22 cellular contexts compared by ENCODE assay signal in the genomic region with DNA sequence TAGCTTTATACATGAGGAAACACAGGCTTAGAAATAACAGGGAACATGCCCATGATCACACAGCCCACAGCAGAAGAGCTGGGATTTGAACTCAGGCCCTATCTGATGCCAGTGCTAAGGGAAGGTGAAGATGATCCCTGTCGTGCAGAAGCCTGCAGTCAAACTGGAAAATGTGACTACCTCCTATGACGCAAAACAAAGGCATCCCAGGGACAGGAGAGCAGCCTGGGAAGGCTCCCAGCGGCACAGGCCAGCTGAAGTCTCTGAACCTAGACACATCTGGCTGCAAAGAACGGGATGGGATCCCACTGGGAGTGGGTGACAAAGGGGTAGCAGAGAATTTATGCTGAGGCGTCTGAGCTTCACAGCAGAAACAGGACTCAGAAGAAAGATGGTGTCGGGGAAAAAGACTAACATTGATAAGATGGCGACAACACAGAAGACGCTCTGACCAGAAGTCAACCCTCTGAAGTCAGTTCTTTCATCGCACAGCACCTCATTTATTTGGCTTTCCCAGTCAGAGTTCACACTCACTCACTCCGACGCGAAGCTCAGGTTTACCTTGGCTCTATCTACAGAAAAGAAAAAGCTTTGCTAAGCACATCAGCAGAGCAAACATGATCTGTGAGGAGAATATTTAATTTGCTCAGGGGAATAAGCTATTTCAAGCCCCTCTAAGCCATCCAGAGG.
DNase-seq lines count a peak whose midpoint lies in the region; ATAC-seq, FAIRE-seq and TF ChIP-seq lines count a peak whose summit lies in the region.
"Had no signal": no experiment of that assay in that cellular context is flagged by ENCODE, and none has a peak within 500 bp of the region (broad histone marks: within the 10 kb centered on the region; RNA-seq: fewer than 3 reads in every experiment).

No MANE protein-coding gene starts in this region.

- peaks cover 3% of the 10 kb centered on the region for H3K79me1 ChIP-seq in trophoblast cell (ENCODE audit: low read length)

- TF ChIP-seq CTCF in right lobe of liver (IDR thresholded peaks at IDR 0.05): no peak
- no peak for TF ChIP-seq CTCF in HepG2 (CRISPR knock-in tag; IDR thresholded peaks at IDR 0.05)
- TF ChIP-seq CTCF in brain microvascular endothelial cell (IDR thresholded peaks at IDR 0.05; ENCODE audit: low read depth, low read length, missing control alignments): no peak
- no peak for TF ChIP-seq CTCF in glutamatergic neuron (IDR thresholded peaks at IDR 0.05; ENCODE audit: partially characterized antibody, unreplicated experiment)
- TF ChIP-seq CTCF in chondrocyte (IDR thresholded peaks at IDR 0.05): no peak

- H3K36me3 ChIP-seq in right lobe of liver (no peaks in the 10 kb centered on the region), HepG2 (replicated peaks in 1 of 2; ENCODE audit: control insufficient read depth in 1 of 2, insufficient read depth in 2 of 2, low read length in 2 of 2) (no peaks in the 10 kb centered on the region), brain microvascular endothelial cell (replicated peaks) (no peaks in the 10 kb centered on the region), trophoblast cell (ENCODE audit: control insufficient read depth in 1 of 2, insufficient read depth in 2 of 2, low read length in 2 of 2) (peaks cover 0 to 3% of the 10 kb centered on the region in 2 experiments)

- H3K14ac ChIP-seq in trophoblast cell (ENCODE audit: low read length): no peak overlapping the region

- H3K4me3 ChIP-seq in right lobe of liver: no peak overlapping the region
- H3K4me3 ChIP-seq in HepG2 (replicated peaks in 1 of 3; ENCODE audit: insufficient read depth in 1 of 3, low read depth in 2 of 3, low read length in 3 of 3): no peak overlapping the region
- no peak overlapping the region for H3K4me3 ChIP-seq in brain microvascular endothelial cell (ENCODE audit: low read depth, low read length)
- no peak overlapping the region for H3K4me3 ChIP-seq in trophoblast cell (ENCODE audit: low read depth, low read length)
- H3K4me3 ChIP-seq: BLaER1 treated with 17β-estradiol and CSF1 and Interleukin-3, amounts not matched to agents 10 nM and 100 nM; GM23338; K562 had no signal

- CTCF ChIA-PET in HepG2 (lab: Yijun Ruan, JAX; ENCODE audit: low intra/inter-chr PET ratio, low total read pairs): no interaction called here

- no peaks in the 10 kb centered on the region for H3K9me3 ChIP-seq in right lobe of liver
- no peaks in the 10 kb centered on the region for H3K9me3 ChIP-seq in HepG2 (ENCODE audit: low read length)
- H3K9me3 ChIP-seq in trophoblast cell (ENCODE audit: insufficient read depth, low read depth, low read length): no peaks in the 10 kb centered on the region
- H3K9me3 ChIP-seq: BLaER1 treated with 17β-estradiol and CSF1 and Interleukin-3, amounts not matched to agents 10 nM and 100 nM had no signal

- no peak for FAIRE-seq in HepG2 (lab: Jason Lieb, UNC)
- FAIRE-seq: G401.6, GM12892, GM18507, H54, K562 had no signal

- intact Hi-C loops in right lobe of liver (cut with DNase I) (no loop called here), HepG2 (cut with micrococcal nuclease; ENCODE audit: unreplicated experiment) (no loop called here)

- no peak overlapping the region for H2BK12ac ChIP-seq in trophoblast cell (ENCODE audit: low read length)

- no peak for TF ChIP-seq POLR2A in right lobe of liver (IDR thresholded peaks at IDR 0.05)
- TF ChIP-seq POLR2A in HepG2 (IDR thresholded peaks at IDR 0.05; ENCODE audit: insufficient read depth in 1 of 2, low read depth in 2 of 2, low read length in 2 of 2): no peak

- peaks cover 3% of the 10 kb centered on the region for H3K9me3 Mint-ChIP-seq in glutamatergic neuron (ENCODE audit: unreplicated experiment)
- no peaks in the 10 kb centered on the region for H3K9me3 Mint-ChIP-seq in chondrocyte (ENCODE audit: low read depth)
- H3K9me3 Mint-ChIP-seq: CD8-positive, alpha-beta T cell; GM23338; HFFc6 had no signal

- H3K36me3 Mint-ChIP-seq in glutamatergic neuron (ENCODE audit: unreplicated experiment) (peaks cover 5% of the 10 kb centered on the region), chondrocyte (ENCODE audit: low read depth) (no peaks in the 10 kb centered on the region)
- H3K36me3 Mint-ChIP-seq: CD8-positive, alpha-beta T cell had no signal

- no peak overlapping the region for H4K8ac ChIP-seq in trophoblast cell (ENCODE audit: low read depth, low read length)

- WGBS in right lobe of liver (ENCODE audit: insufficient coverage, low coverage, low lambda C conversion rate, missing lambda C conversion rate): 57% methylated on average over 10 of the region's 12 CpGs
- 68% methylated on average over 12 of the region's 12 CpGs for WGBS in HepG2 (ENCODE audit: low lambda C conversion rate)
- WGBS in trophoblast cell (ENCODE audit: extremely low coverage, insufficient coverage, insufficient read length): no CpG with 5 or more reads among the region's 12 CpGs

- no peaks in the 10 kb centered on the region for H3K79me2 ChIP-seq in HepG2 (ENCODE audit: insufficient read depth, low read length)
- H3K79me2 ChIP-seq in trophoblast cell (ENCODE audit: control insufficient read depth, insufficient read depth, low read length, poor library complexity): no peaks in the 10 kb centered on the region

- H3K18ac ChIP-seq in trophoblast cell (ENCODE audit: low read length): no peak overlapping the region

- no peak overlapping the region for H2AFZ ChIP-seq in HepG2 (ENCODE audit: low read length)
- no peak overlapping the region for H2AFZ ChIP-seq in trophoblast cell (ENCODE audit: insufficient read depth, low read length, poor library complexity)
- H2AFZ ChIP-seq: GM23338 had no signal

- H3K27ac Mint-ChIP-seq in glutamatergic neuron (ENCODE audit: unreplicated experiment) (no peak overlapping the region), chondrocyte (ENCODE audit: unreplicated experiment) (no peak overlapping the region)
- H3K27ac Mint-ChIP-seq: B cell; CD8-positive, alpha-beta T cell; GM23338; HFFc6 had no signal

- H3K23ac ChIP-seq in trophoblast cell (ENCODE audit: low read length): no peak overlapping the region

- peak; percentile 63 to 91 (median 80) for ATAC-seq in right lobe of liver
- no peak for ATAC-seq in HepG2
- no peak for ATAC-seq in GM19328 (IDR thresholded peaks at IDR 0.05; ENCODE audit: unreplicated experiment)
- ATAC-seq: CD8-positive, alpha-beta T cell; GM23338; HCT116; K562 had no signal

- TF ChIP-seq RAD21 in HepG2 (CRISPR knock-in tag; IDR thresholded peaks at IDR 0.05): no peak

- no peak for TF ChIP-seq EP300 in HepG2 (IDR thresholded peaks at IDR 0.05; ENCODE audit: low read depth in 2 of 2, low read length in 2 of 2)
- no peak for TF ChIP-seq EP300 in HepG2 (CRISPR knock-in tag; IDR thresholded peaks at IDR 0.05; ENCODE audit: borderline replicate concordance)

- H3K9ac ChIP-seq in HepG2 (ENCODE audit: insufficient read depth, low read depth, low read length): no peak overlapping the region
- H3K9ac ChIP-seq in trophoblast cell (ENCODE audit: low read length): no peak overlapping the region
- H3K9ac ChIP-seq: BLaER1 treated with 17β-estradiol and CSF1 and Interleukin-3, amounts not matched to agents 10 nM and 100 nM had no signal

- H3K4me3 Mint-ChIP-seq in glutamatergic neuron (ENCODE audit: unreplicated experiment) (peak overlapping the region; percentile 12), chondrocyte (ENCODE audit: unreplicated experiment) (no peak overlapping the region)
- H3K4me3 Mint-ChIP-seq: B cell; CD8-positive, alpha-beta T cell; GM23338; HFFc6 had no signal

- no peaks in the 10 kb centered on the region for H4K20me1 ChIP-seq in HepG2 (ENCODE audit: insufficient read depth, low read length)
- H4K20me1 ChIP-seq: BLaER1 treated with 17β-estradiol and CSF1 and Interleukin-3, amounts not matched to agents 10 nM and 100 nM had no signal

- H3K4me2 ChIP-seq in HepG2 (ENCODE audit: low read depth, low read length): no peak overlapping the region
- H3K4me2 ChIP-seq in trophoblast cell (ENCODE audit: low read length): no peak overlapping the region
- H3K4me2 ChIP-seq: BLaER1 treated with 17β-estradiol and CSF1 and Interleukin-3, amounts not matched to agents 10 nM and 100 nM; GM23338 had no signal

- no peak overlapping the region for H3K4ac ChIP-seq in trophoblast cell (ENCODE audit: low read depth, low read length)

- in situ Hi-C loops in HepG2 (cut with HindIII; ENCODE audit: extremely low pct_ligation_motif_present, low pct_unique_long_range_greater_than_20kb): no loop called here
- in situ Hi-C loops in brain microvascular endothelial cell (cut with HindIII; ENCODE audit: low pct_ligation_motif_present, low sequenced_read_pairs): no loop called here

- H3K4me1 Mint-ChIP-seq in glutamatergic neuron (ENCODE audit: low read depth, unreplicated experiment) (peaks cover 43% of the 10 kb centered on the region), chondrocyte (ENCODE audit: low read depth) (no peaks in the 10 kb centered on the region)
- H3K4me1 Mint-ChIP-seq: B cell, GM23338 had no signal

- H3K27me3 Mint-ChIP-seq in glutamatergic neuron (ENCODE audit: unreplicated experiment): no peaks in the 10 kb centered on the region
- H3K27me3 Mint-ChIP-seq in chondrocyte (ENCODE audit: low read depth): no peaks in the 10 kb centered on the region

- H3K27me3 ChIP-seq in right lobe of liver (no peaks in the 10 kb centered on the region), HepG2 (ENCODE audit: control insufficient read depth in 1 of 2, insufficient read depth in 2 of 2, low read length in 2 of 2) (no peaks in the 10 kb centered on the region), brain microvascular endothelial cell (replicated peaks) (no peaks in the 10 kb centered on the region), trophoblast cell (ENCODE audit: insufficient read depth, low read length) (no peaks in the 10 kb centered on the region)
- H3K27me3 ChIP-seq: BLaER1 treated with 17β-estradiol and CSF1 and Interleukin-3, amounts not matched to agents 10 nM and 100 nM had no signal

- DNase-seq in right lobe of liver (no peak), HepG2 (ENCODE audit: low spot score) (no peak), brain microvascular endothelial cell (peak; percentile 22), glutamatergic neuron (no peak), trophoblast cell (peak; percentile 22 to 71), chondrocyte (ENCODE audit: low spot score) (no peak)
- no peak for DNase-seq in stimulated activated CD4-positive, alpha-beta T cell treated with anti-CD3 and anti-CD28 coated beads, Interleukin-4, amount 100 ng/mL, for 1 hour
- DNase-seq: 8988T; Calu3; CD8-positive, alpha-beta T cell; DND-41; HFFc6 had no signal

- H3K4me1 ChIP-seq in right lobe of liver (peaks cover 0 to 17% (median 4%) of the 10 kb centered on the region in 4 donors), HepG2 (ENCODE audit: insufficient read depth, low read length) (no peaks in the 10 kb centered on the region), trophoblast cell (ENCODE audit: control insufficient read depth in 1 of 2, insufficient read depth in 2 of 2, low read length in 2 of 2) (peaks cover 8 to 23% of the 10 kb centered on the region in 2 experiments)

- POLR2A ChIA-PET in HepG2 (lab: Yijun Ruan, JAX): no interaction called here

- H4K91ac ChIP-seq in trophoblast cell (ENCODE audit: low read depth, low read length): no peak overlapping the region

- H2BK120ac ChIP-seq in trophoblast cell (ENCODE audit: insufficient read depth, low read length, poor library complexity): no peak overlapping the region

- no peak overlapping the region for H2AK5ac ChIP-seq in trophoblast cell (ENCODE audit: low read length)

- H2BK5ac ChIP-seq in trophoblast cell (ENCODE audit: low read depth, low read length, poor library complexity): no peak overlapping the region

- H4K12ac ChIP-seq in trophoblast cell (ENCODE audit: low read depth, low read length): no peak overlapping the region

- peak overlapping the region in 1 of 3 donors; percentile 27 for H3K27ac ChIP-seq in right lobe of liver
- no peak overlapping the region for H3K27ac ChIP-seq in HepG2 (ENCODE audit: extremely low read length, insufficient read depth, low read length)
- no peak overlapping the region for H3K27ac ChIP-seq in brain microvascular endothelial cell
- H3K27ac ChIP-seq in trophoblast cell (ENCODE audit: low read depth, low read length): no peak overlapping the region
- H3K27ac ChIP-seq: BLaER1 treated with 17β-estradiol and CSF1 and Interleukin-3, amounts not matched to agents 10 nM and 100 nM had no signal

- BruUV-seq in HepG2 (replicated peaks; lab: Mats Ljungman, UMichigan): no TSS peak

Comparison
In these comparisons a context has a peak if more than half of its experiments do, and no peak if none do; other contexts are left out.
1. ATAC-seq: peak in right lobe of liver (4 of 4); none in HepG2 (single experiment) and GM19328 (single experiment).
2. DNase-seq: peak in brain microvascular endothelial cell (single experiment) and trophoblast cell (2 of 2); none in right lobe of liver (0 of 3), HepG2 (single experiment), glutamatergic neuron (single experiment), chondrocyte (single experiment) and stimulated activated CD4-positive, alpha-beta T cell treated with anti-CD3 and anti-CD28 coated beads, Interleukin-4, amount 100 ng/mL, for 1 hour (single experiment).